2 cellular contexts compared by ENCODE assay signal in genomic region chrX:120585702-120586101, GRCh38.
A peak's percentile ranks its signal among the peaks of the same experiment; 100 is the strongest.
TF ChIP-seq lines count a peak whose summit lies in the region.

No MANE protein-coding gene starts in this region.

TF ChIP-seq in HepG2, 621 proteins besides CTCF, POLR2A, EP300 and RAD21:
- TF ChIP-seq USF2 (IDR thresholded peaks at IDR 0.05; ENCODE audit: low read depth, low read length) (no peak), USF2 (CRISPR knock-in tag; IDR thresholded peaks at IDR 0.05; ENCODE audit: borderline replicate concordance) (no peak), MAFK (conservative IDR thresholded peaks at IDR 0.05 in 1 of 2, IDR thresholded peaks at IDR 0.05 in 1 of 2; ENCODE audit: low read length in 2 of 2) (peak; percentile 18 to 28; a peak in 3 of 4 replicates)

TF ChIP-seq in IMR-90, 13 proteins besides CTCF, POLR2A, EP300 and RAD21:
- TF ChIP-seq CHD1 (IDR thresholded peaks at IDR 0.05; ENCODE audit: low read depth, low read length) (no peak), RFX5 (IDR thresholded peaks at IDR 0.05; ENCODE audit: low read depth, low read length) (no peak), ELK1 (IDR thresholded peaks at IDR 0.05; ENCODE audit: borderline replicate concordance, low read depth, low read length) (no peak), MAFK (IDR thresholded peaks at IDR 0.05; ENCODE audit: low read depth, low read length) (peak; percentile 90)
